ENCODE assay signal across 37 cellular contexts in genomic region chr17:39077252-39077651, GRCh38.
"Had no signal": no experiment of that assay in that cellular context is flagged by ENCODE, and none has a peak within 500 bp of the region (broad histone marks: within the 10 kb centered on the region; RNA-seq: fewer than 3 reads in every experiment).

No MANE protein-coding gene starts in this region.

- H3K27me3 ChIP-seq: adrenal gland, body of pancreas, brain microvascular endothelial cell, breast epithelium had no signal

- H3K4me1 ChIP-seq: body of pancreas, breast epithelium had no signal

- ATAC-seq: activated CD8-positive, alpha-beta T cell treated with anti-CD3 and anti-CD28 coated beads for 36 hours; activated naive CD4-positive, alpha-beta T cell treated with anti-CD3 and anti-CD28 coated beads, Interleukin-2, amount 50 U/mL, for 72 hours; activated T-cell treated with anti-CD3 and anti-CD28 coated beads, Interleukin-2, amount 50 U/mL, for 4 hours; activated T-cell treated with anti-CD3 and anti-CD28 coated beads, Interleukin-2, amount 50 U/mL, for 72 hours; activated T-helper 17 cell treated with anti-CD3 and anti-CD28 coated beads, Interleukin-2, amount 50 U/mL, for 72 hours; body of pancreas had no signal

- H3K4me3 ChIP-seq: adrenal gland, body of pancreas, breast epithelium had no signal

- H3K27ac Mint-ChIP-seq: activated B cell treated with CpG ODN at 0.5 μM for 24 hours; activated CD4-positive, alpha-beta memory T cell treated with anti-CD3 and anti-CD28 coated beads for 36 hours; activated CD4-positive, alpha-beta T cell treated with anti-CD3 and anti-CD28 coated beads, Interleukin-2, amount 10 ng/mL, durations not matched to agents 24 days and 14 days; activated CD8-positive, alpha-beta T cell treated with anti-CD3 and anti-CD28 coated beads for 36 hours; activated naive CD4-positive, alpha-beta T cell treated with anti-CD3 and anti-CD28 coated beads for 36 hours; activated naive CD8-positive, alpha-beta T cell treated with anti-CD3 and anti-CD28 coated beads for 36 hours; activated T-cell treated with anti-CD3 and anti-CD28 coated beads, Interleukin-2, amount 50 U/mL, for 72 hours; activated T-helper 1 cell treated with anti-CD3 and anti-CD28 coated beads, Interleukin-12 subunit alpha, Interleukin-12 subunit beta, Interleukin-2, Interleukin-4 antibody, amounts not matched to agents 30 ng/mL and 10 ng/mL and 1 ng/mL, durations not matched to agents 14 hours and 24 hours and 36 hours; activated T-helper 17 cell treated with anti-CD3 and anti-CD28 coated beads, Interleukin-2, amount 50 U/mL, for 72 hours; T-helper 1 cell treated with Interleukin-12 subunit alpha and Interleukin-12 subunit beta and Interleukin-4 antibody, amounts not matched to agents 30 μg/mL and 1 μg/mL, for 36 hours; T-helper 2 cell treated with Interferon-gamma antibody and Interleukin-4, amounts not matched to agents 5 μg/mL and 100 μg/mL, for 36 hours had no signal

- H3K9me3 ChIP-seq: adrenal gland, body of pancreas, breast epithelium had no signal

- H3K27me3 Mint-ChIP-seq: activated B cell treated with CpG ODN at 0.5 μM for 24 hours; activated CD4-positive, alpha-beta memory T cell treated with anti-CD3 and anti-CD28 coated beads for 36 hours; activated CD4-positive, alpha-beta T cell treated with anti-CD3 and anti-CD28 coated beads, Interleukin-2, amount 10 ng/mL, durations not matched to agents 24 days and 14 days; activated CD8-positive, alpha-beta T cell treated with anti-CD3 and anti-CD28 coated beads for 36 hours; activated naive CD8-positive, alpha-beta T cell treated with anti-CD3 and anti-CD28 coated beads for 36 hours; activated T-helper 17 cell treated with anti-CD3 and anti-CD28 coated beads, Interleukin-2, amount 50 U/mL, for 72 hours had no signal

- H3K36me3 Mint-ChIP-seq: activated naive CD4-positive, alpha-beta T cell treated with anti-CD3 and anti-CD28 coated beads, Interleukin-2, amount 50 U/mL, for 72 hours; activated naive CD8-positive, alpha-beta T cell treated with anti-CD3 and anti-CD28 coated beads for 36 hours had no signal

- DNase-seq: activated B cell treated with CpG ODN at 0.5 μM for 24 hours; activated CD4-positive, alpha-beta memory T cell treated with anti-CD3 and anti-CD28 coated beads for 36 hours; activated CD4-positive, alpha-beta T cell treated with anti-CD3 and anti-CD28 coated beads for 4 hours; activated CD4-positive, alpha-beta T cell treated with anti-CD3 and anti-CD28 coated beads, Interleukin-2, amount 10 ng/mL, durations not matched to agents 24 days and 14 days; activated CD4-positive, alpha-beta T cell treated with anti-CD3 and anti-CD28 coated beads, Interleukin-2, amount 50 U/mL, for 1 hour; activated CD4-positive, alpha-beta T cell treated with anti-CD3 and anti-CD28 coated beads, Interleukin-2, amount 50 U/mL, for 4 hours; activated CD4-positive, CD25-positive, alpha-beta regulatory T cell treated with anti-CD3 and anti-CD28 coated beads, Interleukin-2, amount 50 U/mL, for 72 hours; activated CD8-positive, alpha-beta memory T cell treated with anti-CD3 and anti-CD28 coated beads, Interleukin-2, amount 50 U/mL, for 4 hours; activated CD8-positive, alpha-beta T cell treated with anti-CD3 and anti-CD28 coated beads for 36 hours; activated effector memory CD4-positive, alpha-beta T cell treated with anti-CD3 and anti-CD28 coated beads, Interleukin-2, amount 50 U/mL, for 16 hours; activated gamma-delta T cell treated with Interleukin-2 at 50 U/mL for 16 hours; activated naive CD4-positive, alpha-beta T cell; activated naive CD4-positive, alpha-beta T cell treated with anti-CD3 and anti-CD28 coated beads for 36 hours; activated naive CD4-positive, alpha-beta T cell treated with anti-CD3 and anti-CD28 coated beads, Interleukin-2, amount 50 U/mL, for 16 hours; activated naive CD8-positive, alpha-beta T cell treated with anti-CD3 and anti-CD28 coated beads for 36 hours; activated T-cell treated with anti-CD3 and anti-CD28 coated beads for 4 hours; activated T-cell treated with anti-CD3 and anti-CD28 coated beads, Interleukin-2, amount 50 U/mL, for 1 hour; activated T-cell treated with anti-CD3 and anti-CD28 coated beads, Interleukin-2, amount 50 U/mL, for 4 hours; activated T-cell treated with anti-CD3 and anti-CD28 coated beads, Interleukin-2, amount 50 U/mL, for 72 hours; adrenal gland; amniotic stem cell; aorta; body of pancreas; brain microvascular endothelial cell; central memory CD4-positive, alpha-beta T cell; T-helper 1 cell; T-helper 2 cell; T-helper 9 cell had no signal

- H3K36me3 ChIP-seq: adrenal gland, brain microvascular endothelial cell, breast epithelium had no signal

- H3K4me1 Mint-ChIP-seq: activated B cell treated with CpG ODN at 0.5 μM for 24 hours; activated T-helper 17 cell treated with anti-CD3 and anti-CD28 coated beads, Interleukin-2, amount 50 U/mL, for 72 hours had no signal

- FAIRE-seq: astrocyte, TTC549 had no signal

- H3K27ac ChIP-seq: adrenal gland, body of pancreas, brain microvascular endothelial cell, breast epithelium, VCaP had no signal

- H3K9me3 Mint-ChIP-seq: activated B cell treated with CpG ODN at 0.5 μM for 24 hours; activated CD4-positive, alpha-beta memory T cell treated with anti-CD3 and anti-CD28 coated beads for 36 hours; activated CD4-positive, alpha-beta T cell treated with anti-CD3 and anti-CD28 coated beads, Interleukin-2, amount 10 ng/mL, durations not matched to agents 24 days and 14 days; activated CD8-positive, alpha-beta T cell treated with anti-CD3 and anti-CD28 coated beads for 36 hours; activated naive CD4-positive, alpha-beta T cell treated with anti-CD3 and anti-CD28 coated beads for 36 hours; activated naive CD4-positive, alpha-beta T cell treated with anti-CD3 and anti-CD28 coated beads, Interleukin-2, amount 50 U/mL, for 72 hours; activated naive CD8-positive, alpha-beta T cell treated with anti-CD3 and anti-CD28 coated beads for 36 hours; activated T-cell treated with anti-CD3 and anti-CD28 coated beads, Interleukin-2, amount 50 U/mL, for 4 hours; activated T-cell treated with anti-CD3 and anti-CD28 coated beads, Interleukin-2, amount 50 U/mL, for 72 hours; activated T-helper 1 cell treated with anti-CD3 and anti-CD28 coated beads, Interleukin-12 subunit alpha, Interleukin-12 subunit beta, Interleukin-2, Interleukin-4 antibody, amounts not matched to agents 30 ng/mL and 10 ng/mL and 1 ng/mL, durations not matched to agents 14 hours and 24 hours and 36 hours; activated T-helper 17 cell treated with anti-CD3 and anti-CD28 coated beads, Interleukin-2, amount 50 U/mL, for 72 hours; T-helper 1 cell treated with Interleukin-12 subunit alpha and Interleukin-12 subunit beta and Interleukin-4 antibody, amounts not matched to agents 30 μg/mL and 1 μg/mL, for 36 hours; T-helper 2 cell treated with Interferon-gamma antibody and Interleukin-4, amounts not matched to agents 5 μg/mL and 100 μg/mL, for 36 hours had no signal

- H3K4me3 Mint-ChIP-seq: activated B cell treated with CpG ODN at 0.5 μM for 24 hours; activated CD4-positive, alpha-beta memory T cell treated with anti-CD3 and anti-CD28 coated beads for 36 hours; activated CD4-positive, alpha-beta T cell treated with anti-CD3 and anti-CD28 coated beads, Interleukin-2, amount 10 ng/mL, durations not matched to agents 24 days and 14 days; activated CD8-positive, alpha-beta T cell treated with anti-CD3 and anti-CD28 coated beads for 36 hours; activated naive CD4-positive, alpha-beta T cell treated with anti-CD3 and anti-CD28 coated beads for 36 hours; activated naive CD8-positive, alpha-beta T cell treated with anti-CD3 and anti-CD28 coated beads for 36 hours; activated T-cell treated with anti-CD3 and anti-CD28 coated beads, Interleukin-2, amount 50 U/mL, for 4 hours; activated T-cell treated with anti-CD3 and anti-CD28 coated beads, Interleukin-2, amount 50 U/mL, for 72 hours; activated T-helper 1 cell treated with anti-CD3 and anti-CD28 coated beads, Interleukin-12 subunit alpha, Interleukin-12 subunit beta, Interleukin-2, Interleukin-4 antibody, amounts not matched to agents 30 ng/mL and 10 ng/mL and 1 ng/mL, durations not matched to agents 14 hours and 24 hours and 36 hours; activated T-helper 17 cell treated with anti-CD3 and anti-CD28 coated beads, Interleukin-2, amount 50 U/mL, for 72 hours; T-helper 1 cell treated with Interleukin-12 subunit alpha and Interleukin-12 subunit beta and Interleukin-4 antibody, amounts not matched to agents 30 μg/mL and 1 μg/mL, for 36 hours; T-helper 2 cell treated with Interferon-gamma antibody and Interleukin-4, amounts not matched to agents 5 μg/mL and 100 μg/mL, for 36 hours had no signal
